Comparison of ENCODE assay signal across 8 cellular contexts in the genomic region with DNA sequence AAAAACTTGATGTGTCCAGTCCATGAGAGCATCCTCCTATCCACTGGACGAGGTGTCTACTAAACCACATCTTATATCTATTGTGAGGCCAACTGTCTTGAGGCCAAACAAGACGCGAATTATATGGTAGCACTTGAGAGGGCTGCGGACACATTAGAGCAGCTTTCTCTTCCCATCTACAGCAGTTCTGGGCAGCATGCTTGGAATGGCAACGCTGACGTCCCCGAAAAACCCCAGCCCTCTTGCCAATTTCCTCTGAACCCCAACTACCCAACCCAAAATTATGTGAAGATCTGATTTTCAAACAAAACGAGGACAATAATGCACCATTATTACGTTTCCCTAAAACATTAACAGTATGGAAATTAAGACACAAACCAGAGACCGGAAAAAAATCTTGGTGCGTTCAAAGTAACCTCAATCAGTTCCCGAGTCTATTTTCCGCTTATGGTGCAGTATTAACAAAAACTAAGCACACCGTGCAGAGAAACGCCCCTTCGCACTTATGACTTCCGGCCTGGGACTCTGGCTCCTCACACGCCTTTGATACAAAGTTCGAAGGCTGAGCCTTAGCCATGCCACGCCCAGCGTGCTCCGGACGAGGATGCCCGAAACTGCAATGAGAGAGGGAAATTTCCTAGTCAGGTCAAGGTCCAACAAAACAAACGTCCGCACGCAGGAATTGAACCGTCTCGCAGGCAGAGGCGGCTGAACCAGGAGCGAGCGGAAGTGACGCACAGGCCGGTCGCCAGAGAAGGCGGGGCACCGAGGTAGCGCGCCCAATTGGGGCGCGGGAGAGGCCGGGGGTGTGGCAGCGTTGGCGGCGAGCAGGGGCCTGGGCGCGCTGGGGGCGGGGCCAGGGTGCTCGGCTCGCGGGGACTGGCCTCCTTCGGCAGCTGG. TPM values are rescaled to one million over a fixed set of nuclear protein-coding genes. Genes with fewer than 3 reads are reported as not detected.
DNase-seq lines count a peak whose midpoint lies in the region; ATAC-seq and TF ChIP-seq lines count a peak whose summit lies in the region.

No MANE protein-coding gene starts in this region.

- H3K27me3 Mint-ChIP-seq in T-helper 17 cell (no peaks in the 10 kb centered on the region), progenitor cell of endocrine pancreas (peaks cover 3% of the 10 kb centered on the region)

- DNase-seq in GM13976 (ENCODE audit: low spot score) (peak; percentile 98), NCI-H1694 treated with DMSO at 0.1 percent for 48 hours (lab: John Stamatoyannopoulos, UW) (peak; percentile 85), T-helper 17 cell (peak; percentile 94 to 97 (median 96)), anterior cingulate cortex (lab: John Stamatoyannopoulos, UW) (peak; percentile 82 to 98 (median 96)), left ventricle myocardium superior (peak; percentile 99), progenitor cell of endocrine pancreas (ENCODE audit: low spot score, unreplicated experiment) (peak; percentile 96), ureter (ENCODE audit: low spot score) (peak; percentile 99)

- peaks cover 23% of the 10 kb centered on the region for H3K4me1 Mint-ChIP-seq in T-helper 17 cell
- peaks cover 21% of the 10 kb centered on the region for H3K4me1 Mint-ChIP-seq in progenitor cell of endocrine pancreas (ENCODE audit: low read depth)

- intact Hi-C loops in left ventricle myocardium superior (cut with micrococcal nuclease), result loop anchor here (10.0 kb wide), 1 partner anchor 86 kb away; a partner anchor contains a TSS

- peak overlapping the region; percentile 96 for H3K27ac Mint-ChIP-seq in T-helper 17 cell
- peak overlapping the region; percentile 99 for H3K27ac Mint-ChIP-seq in progenitor cell of endocrine pancreas

- TF ChIP-seq CTCF in GM13976 (IDR thresholded peaks at IDR 0.05; ENCODE audit: borderline replicate concordance, control extremely low read depth, extremely low read depth, insufficient read depth, missing control alignments) (no peak), progenitor cell of endocrine pancreas (IDR thresholded peaks at IDR 0.05; ENCODE audit: unreplicated experiment) (no peak)

- H3K9me3 Mint-ChIP-seq in progenitor cell of endocrine pancreas (ENCODE audit: low read depth), result no peaks in the 10 kb centered on the region

- in situ Hi-C loops in GM13976 (cut with MboI; ENCODE audit: low sequenced_read_pairs, unreplicated experiment), result no loop called here

- H3K36me3 Mint-ChIP-seq in T-helper 17 cell (ENCODE audit: low read depth), result no peaks in the 10 kb centered on the region
- H3K36me3 Mint-ChIP-seq in progenitor cell of endocrine pancreas (ENCODE audit: insufficient read depth), result no peaks in the 10 kb centered on the region

- ATAC-seq in HG02938 (IDR thresholded peaks at IDR 0.05; ENCODE audit: unreplicated experiment) (peak; percentile 80), T-helper 17 cell (peak; percentile 92), left ventricle myocardium superior (peak; percentile 99)

- H3K4me3 Mint-ChIP-seq in T-helper 17 cell (peak overlapping the region; percentile 94), progenitor cell of endocrine pancreas (ENCODE audit: low read depth) (peak overlapping the region; percentile 98)

- H3K9me3 ChIP-seq in T-helper 17 cell (ENCODE audit: control insufficient read depth, low read length, poor library complexity, severe bottlenecking), result no peaks in the 10 kb centered on the region

RNA-seq across cellular contexts. Expression of a gene that starts 0.5 kb away (rescaled TPM):
- total RNA-seq in T-helper 17 cell (10 to 100 TPM; 10.4 to 15.2 TPM), left ventricle myocardium superior (10.2 TPM), progenitor cell of endocrine pancreas (17.0 and 18.6 TPM in 2 replicates), ureter (28.3 TPM)

RNA-seq across cellular contexts. Expression of a gene that starts 54.6 kb away (rescaled TPM):
- total RNA-seq in T-helper 17 cell (10 to 100 TPM; 38.4 to 98.7 TPM), left ventricle myocardium superior (32.2 TPM), progenitor cell of endocrine pancreas (10.4 TPM in 2 replicates), ureter (8.0 TPM)

Comparison
In these comparisons a context has a peak if more than half of its experiments do, and no peak if none do; other contexts are left out.
1. Peak in every context shown above with its lines: DNase-seq and ATAC-seq.